ENCODE assay signal across 8 cellular contexts in genomic region chr9:95506692-95507455, GRCh38. TPM values are rescaled to one million over a fixed set of nuclear protein-coding genes. Genes with fewer than 3 reads are reported as not detected.
DNase-seq lines count a peak whose midpoint lies in the region; ATAC-seq and TF ChIP-seq lines count a peak whose summit lies in the region.

No MANE protein-coding gene starts in this region.

- peaks cover 4% of the 10 kb centered on the region for H3K36me3 Mint-ChIP-seq in brain
- peaks cover 0 to 3% (median 0%) of the 10 kb centered on the region in 3 donors for H3K36me3 Mint-ChIP-seq in immature natural killer cell

- H3K27ac ChIP-seq in skin epidermis: peak overlapping the region in 20 of 21 experiments; percentile 60 to 92 (median 82)

- ATAC-seq in HG03571 (IDR thresholded peaks at IDR 0.05; ENCODE audit: unreplicated experiment) (peak; percentile 8), HG02610 (IDR thresholded peaks at IDR 0.05; ENCODE audit: unreplicated experiment) (no peak)

- peak in 1 of 2 experiments; percentile 19 for TF ChIP-seq CTCF in brain (conservative IDR thresholded peaks at IDR 0.05)

- peak overlapping the region; percentile 85 to 99 (median 98) for H3K27ac Mint-ChIP-seq in brain
- peak overlapping the region; percentile 85 to 96 (median 92) for H3K27ac Mint-ChIP-seq in immature natural killer cell

- H3K27me3 Mint-ChIP-seq in brain: peaks cover 13% of the 10 kb centered on the region
- H3K27me3 Mint-ChIP-seq in immature natural killer cell (ENCODE audit: low read depth in 3 of 3): peaks cover 31 to 51% (median 31%) of the 10 kb centered on the region in 3 donors

- H3K4me1 Mint-ChIP-seq in brain: peaks cover 44% of the 10 kb centered on the region
- H3K4me1 Mint-ChIP-seq in immature natural killer cell: peaks cover 55 to 74% of the 10 kb centered on the region in 2 donors

- H3K4me3 Mint-ChIP-seq in brain (peak overlapping the region; percentile 91 to 100 (median 99)), immature natural killer cell (peak overlapping the region; percentile 94 to 100 (median 95))

- H3K9me3 Mint-ChIP-seq in brain (peaks cover 0 to 3% (median 0%) of the 10 kb centered on the region in 5 experiments), immature natural killer cell (no peaks in the 10 kb centered on the region)

- peak overlapping the region; percentile 50 to 82 (median 58) for H3K4me3 ChIP-seq in skin epidermis

- DNase-seq in NCI-H524 (lab: John Stamatoyannopoulos, UW): peak; percentile 67 to 81
- no peak for DNase-seq in NCI-H524 treated with DMSO at 0.1 percent for 48 hours (lab: John Stamatoyannopoulos, UW)
- DNase-seq in immature natural killer cell: peak; percentile 56 to 65 (median 60)

- TF ChIP-seq POLR2A in Raji (IDR thresholded peaks at IDR 0.05; ENCODE audit: insufficient read depth, low read depth, low read length): peak; percentile 34

RNA-seq across cellular contexts. Expression of gene PTCH1, which starts 9.9 kb away (rescaled TPM):
- 13.5 TPM for polyA plus RNA-seq in brain (ENCODE audit: insufficient read depth, low read depth, low replicate concordance)
- polyA plus RNA-seq in immature natural killer cell: 10 to 100 TPM in 2 of 3 donors, 1 to 10 TPM in 1; 3.7 to 30.6 (median 16.1) TPM
